29 cellular contexts compared by ENCODE assay signal in genomic region chrX:42432552-42432951, GRCh38.
"Had no signal": no experiment of that assay in that cellular context is flagged by ENCODE, and none has a peak within 500 bp of the region (broad histone marks: within the 10 kb centered on the region; RNA-seq: fewer than 3 reads in every experiment).

No MANE protein-coding gene starts in this region.

- H3K4me1 ChIP-seq: colonic mucosa, gastrocnemius medialis, parathyroid adenoma, prostate gland, right atrium auricular region, sigmoid colon, spleen, tibial nerve, upper lobe of left lung had no signal

- H3K36me3 ChIP-seq: colonic mucosa, gastrocnemius medialis, neutrophil, prostate gland, right atrium auricular region, sigmoid colon, spleen, thoracic aorta, tibial nerve, upper lobe of left lung had no signal

- H3K4me3 Mint-ChIP-seq: dendritic cell treated with granulocyte-macrophage colony-stimulating factor and Interleukin-4, amounts not matched to agents 40 ng/mL and 50 ng/mL, for 4 days; endodermal cell; memory B cell; naive B cell; natural killer cell treated with Interleukin-12 subunit alpha and Interleukin-12 subunit beta and Interleukin-15 and Interleukin-18, amount 100 ng/mL, for 72 hours; neural crest cell; stimulated activated memory B cell treated with anti-CD40 and anti-IgM and Interleukin-4, amounts not matched to agents 10 μg/mL and 1 μg/mL and 100 μg/mL, for 72 hours; stimulated activated naive CD8-positive, alpha-beta T cell treated with anti-CD3 and anti-CD28 coated beads, Interleukin-15, Interleukin-2, amounts not matched to agents 100 ng/mL and 50 ng/mL, for 24 hours had no signal

- DNase-seq: colonic mucosa; effector CD8-positive, alpha-beta T cell; endodermal cell; foreskin fibroblast; gastrocnemius medialis; head of caudate nucleus; hippocampal formation; left cardiac atrium; left ventricle myocardium superior; naive B cell; sigmoid colon; spleen; stimulated activated CD4-positive, alpha-beta T cell treated with anti-CD3 and anti-CD28 coated beads, Interleukin-4, amount 100 ng/mL, for 4 hours; upper lobe of left lung had no signal

- H3K9me3 Mint-ChIP-seq: natural killer cell treated with Interleukin-12 subunit alpha and Interleukin-12 subunit beta and Interleukin-15 and Interleukin-18, amount 100 ng/mL, for 72 hours; stimulated activated naive CD8-positive, alpha-beta T cell treated with anti-CD3 and anti-CD28 coated beads, Interleukin-15, Interleukin-2, amounts not matched to agents 100 ng/mL and 50 ng/mL, for 24 hours had no signal

- H3K4me3 ChIP-seq: colonic mucosa, gastrocnemius medialis, lung, prostate gland, right atrium auricular region, sigmoid colon, spleen, thoracic aorta, tibial nerve, upper lobe of left lung had no signal

- ATAC-seq: esophagus mucosa; gastrocnemius medialis; left cardiac atrium; left ventricle myocardium superior; natural killer cell treated with Interleukin-12 subunit alpha and Interleukin-12 subunit beta and Interleukin-15 and Interleukin-18, amount 100 ng/mL, for 72 hours; stimulated activated memory B cell treated with anti-CD40 and anti-IgM and Interleukin-4, amounts not matched to agents 10 μg/mL and 1 μg/mL and 100 μg/mL, for 72 hours had no signal

- H3K27ac Mint-ChIP-seq: dendritic cell treated with granulocyte-macrophage colony-stimulating factor and Interleukin-4, amounts not matched to agents 40 ng/mL and 50 ng/mL, for 4 days; endodermal cell; memory B cell; naive B cell; natural killer cell treated with Interleukin-12 subunit alpha and Interleukin-12 subunit beta and Interleukin-15 and Interleukin-18, amount 100 ng/mL, for 72 hours; stimulated activated memory B cell treated with anti-CD40 and anti-IgM and Interleukin-4, amounts not matched to agents 10 μg/mL and 1 μg/mL and 100 μg/mL, for 72 hours; stimulated activated naive CD8-positive, alpha-beta T cell treated with anti-CD3 and anti-CD28 coated beads, Interleukin-15, Interleukin-2, amounts not matched to agents 100 ng/mL and 50 ng/mL, for 24 hours had no signal

- H3K4me1 Mint-ChIP-seq: memory B cell; naive B cell; stimulated activated memory B cell treated with anti-CD40 and anti-IgM and Interleukin-4, amounts not matched to agents 10 μg/mL and 1 μg/mL and 100 μg/mL, for 72 hours had no signal

- H3K27me3 ChIP-seq: colonic mucosa, gastrocnemius medialis, neutrophil, right atrium auricular region, sigmoid colon, tibial nerve, upper lobe of left lung had no signal

- H3K27ac ChIP-seq: colonic mucosa, epithelial cell of prostate, gastrocnemius medialis, neutrophil, parathyroid adenoma, prostate gland, right atrium auricular region, sigmoid colon, spleen, thoracic aorta, tibial nerve, upper lobe of left lung had no signal

- H3K27me3 Mint-ChIP-seq: dendritic cell treated with granulocyte-macrophage colony-stimulating factor and Interleukin-4, amounts not matched to agents 40 ng/mL and 50 ng/mL, for 4 days; stimulated activated naive CD8-positive, alpha-beta T cell treated with anti-CD3 and anti-CD28 coated beads, Interleukin-15, Interleukin-2, amounts not matched to agents 100 ng/mL and 50 ng/mL, for 24 hours had no signal

- H3K9me3 ChIP-seq: colonic mucosa, gastrocnemius medialis, neutrophil, prostate gland, right atrium auricular region, sigmoid colon, thoracic aorta, tibial nerve, upper lobe of left lung had no signal
